Comparison of ENCODE assay signal across 19 cellular contexts in the genomic region with DNA sequence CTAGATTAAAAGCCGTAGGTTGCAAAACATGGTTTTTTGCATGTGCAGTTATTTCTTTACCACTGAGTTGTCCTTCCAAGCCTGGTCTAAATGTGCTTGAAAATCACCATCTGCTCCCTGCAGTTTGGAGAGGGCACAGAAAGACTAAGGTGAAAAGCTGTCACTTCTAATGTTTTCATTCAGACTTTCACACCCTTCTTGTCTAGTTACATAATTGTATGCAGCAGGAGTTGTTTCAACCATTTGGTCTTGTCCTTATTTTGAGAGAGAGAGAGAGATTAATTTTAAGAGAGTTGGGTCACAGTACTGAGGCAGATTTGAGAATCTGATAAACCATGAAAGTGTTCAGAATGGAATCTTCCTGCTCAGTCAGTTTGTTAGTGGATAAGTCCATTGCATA.
"Had no signal": no experiment of that assay in that cellular context is flagged by ENCODE, and none has a peak within 500 bp of the region (broad histone marks: within the 10 kb centered on the region; RNA-seq: fewer than 3 reads in every experiment).

No MANE protein-coding gene starts in this region.

- DNase-seq: activated B cell treated with CpG ODN at 0.5 μM for 24 hours; activated CD4-positive, alpha-beta T cell treated with anti-CD3 and anti-CD28 coated beads, Interleukin-2, amount 10 ng/mL, durations not matched to agents 7 days and 5 days; activated CD8-positive, alpha-beta T cell treated with anti-CD3 and anti-CD28 coated beads for 36 hours; activated naive CD4-positive, alpha-beta T cell; activated naive CD8-positive, alpha-beta T cell treated with anti-CD3 and anti-CD28 coated beads, Interleukin-2, amount 50 U/mL, for 24 hours; activated T-cell treated with anti-CD3 and anti-CD28 coated beads, Interleukin-2, amount 50 U/mL, for 1 hour; colonic mucosa; heart right ventricle; left lung; naive thymus-derived CD8-positive, alpha-beta T cell; posterior cingulate gyrus; right lobe of liver; stimulated activated CD4-positive, alpha-beta T cell treated with anti-CD3 and anti-CD28 coated beads, Interleukin-15, amount 100 ng/mL, for 24 hours; stimulated activated naive B cell treated with anti-CD40 and anti-IgM and Interleukin-4, amounts not matched to agents 10 μg/mL and 1 μg/mL and 100 μg/mL, for 72 hours; testis; trophoblast cell; uterus had no signal

- H3K9me3 Mint-ChIP-seq: activated B cell treated with CpG ODN at 0.5 μM for 24 hours; activated CD4-positive, alpha-beta T cell treated with anti-CD3 and anti-CD28 coated beads, Interleukin-2, amount 10 ng/mL, durations not matched to agents 7 days and 5 days; activated CD8-positive, alpha-beta T cell treated with anti-CD3 and anti-CD28 coated beads for 36 hours; activated naive CD8-positive, alpha-beta T cell treated with anti-CD3 and anti-CD28 coated beads, Interleukin-2, amount 50 U/mL, for 24 hours; naive thymus-derived CD8-positive, alpha-beta T cell had no signal

- H3K27me3 Mint-ChIP-seq: activated B cell treated with CpG ODN at 0.5 μM for 24 hours; activated CD4-positive, alpha-beta T cell treated with anti-CD3 and anti-CD28 coated beads, Interleukin-2, amount 10 ng/mL, durations not matched to agents 7 days and 5 days; activated CD8-positive, alpha-beta T cell treated with anti-CD3 and anti-CD28 coated beads for 36 hours; activated naive CD8-positive, alpha-beta T cell treated with anti-CD3 and anti-CD28 coated beads, Interleukin-2, amount 50 U/mL, for 24 hours; brain; naive thymus-derived CD8-positive, alpha-beta T cell; stimulated activated naive B cell treated with anti-CD40 and anti-IgM and Interleukin-4, amounts not matched to agents 10 μg/mL and 1 μg/mL and 100 μg/mL, for 72 hours had no signal

- H3K4me3 Mint-ChIP-seq: activated B cell treated with CpG ODN at 0.5 μM for 24 hours; activated CD4-positive, alpha-beta T cell treated with anti-CD3 and anti-CD28 coated beads, Interleukin-2, amount 10 ng/mL, durations not matched to agents 7 days and 5 days; activated CD8-positive, alpha-beta T cell treated with anti-CD3 and anti-CD28 coated beads for 36 hours; activated naive CD8-positive, alpha-beta T cell treated with anti-CD3 and anti-CD28 coated beads, Interleukin-2, amount 50 U/mL, for 24 hours; naive thymus-derived CD8-positive, alpha-beta T cell; neural progenitor cell; stimulated activated naive B cell treated with anti-CD40 and anti-IgM and Interleukin-4, amounts not matched to agents 10 μg/mL and 1 μg/mL and 100 μg/mL, for 72 hours had no signal

- H3K27ac Mint-ChIP-seq: activated B cell treated with CpG ODN at 0.5 μM for 24 hours; activated CD4-positive, alpha-beta T cell treated with anti-CD3 and anti-CD28 coated beads, Interleukin-2, amount 10 ng/mL, durations not matched to agents 7 days and 5 days; activated CD8-positive, alpha-beta T cell treated with anti-CD3 and anti-CD28 coated beads for 36 hours; activated naive CD8-positive, alpha-beta T cell treated with anti-CD3 and anti-CD28 coated beads, Interleukin-2, amount 50 U/mL, for 24 hours; neural progenitor cell; stimulated activated naive B cell treated with anti-CD40 and anti-IgM and Interleukin-4, amounts not matched to agents 10 μg/mL and 1 μg/mL and 100 μg/mL, for 72 hours had no signal
